ENCODE assay signal across 12 cellular contexts in the genomic region with DNA sequence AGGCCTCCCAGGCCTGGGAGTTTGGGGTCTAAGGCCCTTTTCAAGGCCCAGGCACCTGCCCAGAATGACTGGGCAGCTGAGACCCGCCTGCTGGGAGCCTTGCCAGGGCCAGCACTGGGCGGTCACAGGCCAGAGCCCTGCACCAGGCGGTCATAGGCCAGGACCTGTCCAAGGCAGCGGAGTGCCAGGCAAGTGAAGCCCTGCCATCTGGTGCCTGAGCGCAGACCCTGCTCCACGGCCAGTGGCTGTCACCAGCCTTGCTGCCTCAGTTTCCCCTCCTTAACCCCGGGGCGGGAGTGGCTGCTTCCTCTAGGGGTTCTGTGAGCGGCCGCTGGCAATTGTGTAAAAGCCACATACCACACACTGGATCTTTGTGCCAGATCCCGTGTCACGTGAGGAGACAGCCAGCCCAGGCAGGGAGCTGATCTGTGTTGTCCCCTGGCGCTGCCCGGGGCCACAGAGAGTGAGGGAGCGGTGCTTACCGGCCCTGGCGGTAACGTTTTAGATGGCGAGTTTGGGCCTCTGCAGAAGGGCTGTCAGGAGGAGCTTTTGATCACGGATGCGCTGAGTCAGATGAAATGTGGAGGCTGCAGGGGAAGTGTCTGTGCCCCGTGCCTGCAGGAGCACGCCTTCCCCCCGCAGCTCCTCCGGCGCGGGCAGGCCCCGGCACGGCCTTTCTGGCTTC. TPM values are rescaled to one million over a fixed set of nuclear protein-coding genes. Genes with fewer than 3 reads are reported as not detected.
DNase-seq lines count a peak whose midpoint lies in the region; FAIRE-seq and TF ChIP-seq lines count a peak whose summit lies in the region.
"Had no signal": no experiment of that assay in that cellular context is flagged by ENCODE, and none has a peak within 500 bp of the region (broad histone marks: within the 10 kb centered on the region; RNA-seq: fewer than 3 reads in every experiment).

No MANE protein-coding gene starts in this region.

- TF ChIP-seq POLR2A in esophagus muscularis mucosa (IDR thresholded peaks at IDR 0.05; ENCODE audit: low read depth) = no peak

- H3K27me3 Mint-ChIP-seq in mesothelial cell of epicardium (ENCODE audit: low read depth) = peaks cover 2% of the 10 kb centered on the region

- H3K4me3 Mint-ChIP-seq in mesothelial cell of epicardium = peak overlapping the region; percentile 31
- H3K4me3 Mint-ChIP-seq: activated CD4-positive, alpha-beta memory T cell treated with anti-CD3 and anti-CD28 coated beads, Interleukin-2, amount 10 ng/mL, durations not matched to agents 7 days and 5 days had no signal

- H3K4me3 ChIP-seq in esophagus muscularis mucosa (no peak overlapping the region), tibial artery (peak overlapping the region; percentile 31 to 79)

- no peak for FAIRE-seq in frontal cortex (lab: Jason Lieb, UNC)

- H3K9me3 Mint-ChIP-seq in mesothelial cell of epicardium = no peaks in the 10 kb centered on the region
- H3K9me3 Mint-ChIP-seq: activated CD4-positive, alpha-beta memory T cell treated with anti-CD3 and anti-CD28 coated beads, Interleukin-2, amount 10 ng/mL, durations not matched to agents 7 days and 5 days had no signal

- peak overlapping the region; percentile 34 to 58 (median 44) for H3K27ac ChIP-seq in esophagus muscularis mucosa (replicated peaks in 1 of 4)
- peak overlapping the region; percentile 81 to 98 for H3K27ac ChIP-seq in tibial artery

- no peak for TF ChIP-seq EP300 in esophagus muscularis mucosa (IDR thresholded peaks at IDR 0.05)

- H3K27ac Mint-ChIP-seq in mesothelial cell of epicardium = peak overlapping the region; percentile 82
- H3K27ac Mint-ChIP-seq: activated CD4-positive, alpha-beta memory T cell treated with anti-CD3 and anti-CD28 coated beads, Interleukin-2, amount 10 ng/mL, durations not matched to agents 7 days and 5 days had no signal

- H3K27me3 ChIP-seq in esophagus muscularis mucosa (peaks cover 0 to 11% (median 0%) of the 10 kb centered on the region in 4 donors), tibial artery (no peaks in the 10 kb centered on the region)

- H3K36me3 ChIP-seq in esophagus muscularis mucosa = no peaks in the 10 kb centered on the region
- H3K36me3 ChIP-seq in tibial artery = peaks cover 0 to 4% (median 0%) of the 10 kb centered on the region in 3 donors

- H3K36me3 Mint-ChIP-seq in mesothelial cell of epicardium = no peaks in the 10 kb centered on the region

- no CpG with 5 or more reads among the region's 29 CpGs for WGBS in esophagus muscularis mucosa

- H3K4me1 ChIP-seq in esophagus muscularis mucosa = peaks cover 42 to 80% (median 66%) of the 10 kb centered on the region in 4 donors
- peaks cover 0 to 86% (median 64%) of the 10 kb centered on the region in 4 donors for H3K4me1 ChIP-seq in tibial artery

- H3K9me3 ChIP-seq in esophagus muscularis mucosa (no peaks in the 10 kb centered on the region), tibial artery (no peaks in the 10 kb centered on the region)

- TF ChIP-seq CTCF in esophagus muscularis mucosa (IDR thresholded peaks at IDR 0.05) = no peak
- TF ChIP-seq CTCF in mesothelial cell of epicardium (IDR thresholded peaks at IDR 0.05; ENCODE audit: unreplicated experiment) = no peak
- TF ChIP-seq CTCF in tibial artery (IDR thresholded peaks at IDR 0.05) = no peak

- H3K4me1 Mint-ChIP-seq in mesothelial cell of epicardium = peaks cover 73% of the 10 kb centered on the region

- intact Hi-C loops in esophagus muscularis mucosa (cut with DNase I) (no loop called here), tibial artery (cut with DNase I; ENCODE audit: low total_unique reads) (loop anchor here (10.0 kb wide), 1 partner anchor 115 kb away; no protein-coding TSS in a partner anchor)

- DNase-seq in SW480 (ENCODE audit: low spot score) (peak; percentile 33), esophagus muscularis mucosa (ENCODE audit: extremely low spot score) (no peak), mesothelial cell of epicardium (ENCODE audit: low spot score in 2 of 2, unreplicated experiment in 2 of 2) (no peak), tibial artery (peak; percentile 68 to 90), NCI-H82 (lab: John Stamatoyannopoulos, UW) (no peak), frontal cortex (ENCODE audit: low spot score in 2 of 2) (no peak), NCI-H1436 treated with DMSO at 0.1 percent for 48 hours (lab: John Stamatoyannopoulos, UW) (no peak)
- DNase-seq: activated CD4-positive, alpha-beta memory T cell treated with anti-CD3 and anti-CD28 coated beads, Interleukin-2, amount 10 ng/mL, durations not matched to agents 7 days and 5 days; DMS79 treated with DMSO at 0.1 percent for 48 hours; foreskin fibroblast; HCEC 1CT; NCI-H146 had no signal

RNA-seq across cellular contexts. Expression of gene COL18A1, which starts 4.6 kb away (rescaled TPM):
- total RNA-seq in esophagus muscularis mucosa = 100 to 1,000 TPM in 3 of 4 donors, 10 to 100 TPM in 1; 97.7 to 173 (median 110) TPM
- 302 to 315 TPM (median 305 TPM) in 3 replicates for total RNA-seq in mesothelial cell of epicardium
- total RNA-seq in frontal cortex = 11.4 TPM

Comparison
In these comparisons a context has a peak if more than half of its experiments do, and no peak if none do; other contexts are left out.
1. DNase-seq: peak in SW480 (single experiment) and tibial artery (2 of 2); none in esophagus muscularis mucosa (single experiment), mesothelial cell of epicardium (0 of 2), NCI-H82 (single experiment), frontal cortex (0 of 2) and NCI-H1436 treated with DMSO at 0.1 percent for 48 hours (single experiment).
2. H3K4me3 ChIP-seq: peak in tibial artery (2 of 2); none in esophagus muscularis mucosa (0 of 4).